1 cellular context compared by ENCODE assay signal in the genomic region with DNA sequence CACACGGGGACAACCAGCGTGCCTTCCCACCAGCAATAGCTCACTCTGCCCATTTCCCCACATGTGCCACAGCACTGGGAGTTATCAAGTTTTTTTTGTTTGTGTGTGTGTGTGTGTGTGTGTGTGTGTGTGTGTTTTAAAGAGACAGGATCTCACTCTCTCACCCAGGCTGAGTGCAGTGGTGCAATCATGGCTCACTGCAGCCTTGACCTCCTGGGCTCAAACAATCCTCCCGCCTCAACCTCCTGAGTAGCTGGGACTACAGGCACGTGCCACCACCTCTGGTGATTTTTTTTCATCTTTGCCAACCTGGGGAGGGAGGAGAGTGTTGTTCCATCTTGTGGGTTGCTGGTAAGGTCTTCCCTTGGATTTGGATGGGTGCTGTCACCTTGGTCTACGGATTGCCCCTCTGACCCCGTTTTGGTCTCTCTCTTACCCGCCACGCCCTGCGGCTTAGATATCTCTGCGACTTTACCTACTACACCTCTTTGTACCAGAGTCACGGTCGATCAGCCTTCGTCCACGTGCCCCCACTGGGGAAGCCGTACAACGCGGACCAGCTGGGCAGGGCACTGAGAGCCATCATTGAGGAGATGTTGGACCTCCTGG.
TF ChIP-seq lines count a peak whose summit lies in the region.

No MANE protein-coding gene starts in this region.

TF ChIP-seq in GM23338, 12 proteins besides CTCF, POLR2A, EP300 and RAD21 (continued from another document):
- TF ChIP-seq EZH2phosphoT487 (IDR thresholded peaks at IDR 0.05; ENCODE audit: unreplicated experiment) (no peak), ZNF331 (CRISPR knock-in tag; IDR thresholded peaks at IDR 0.05; ENCODE audit: low read depth) (no peak), EZH2 (IDR thresholded peaks at IDR 0.05; ENCODE audit: low read depth, unreplicated experiment) (no peak), ZNF114 (CRISPR knock-in tag; IDR thresholded peaks at IDR 0.05) (no peak), POLR2AphosphoS5 (IDR thresholded peaks at IDR 0.05; ENCODE audit: low read depth) (no peak), JUNB (IDR thresholded peaks at IDR 0.05; ENCODE audit: unreplicated experiment) (no peak), CREB1 (CRISPR knock-in tag; IDR thresholded peaks at IDR 0.05; ENCODE audit: low read depth) (no peak)
- TF ChIP-seq, protein P1, sequence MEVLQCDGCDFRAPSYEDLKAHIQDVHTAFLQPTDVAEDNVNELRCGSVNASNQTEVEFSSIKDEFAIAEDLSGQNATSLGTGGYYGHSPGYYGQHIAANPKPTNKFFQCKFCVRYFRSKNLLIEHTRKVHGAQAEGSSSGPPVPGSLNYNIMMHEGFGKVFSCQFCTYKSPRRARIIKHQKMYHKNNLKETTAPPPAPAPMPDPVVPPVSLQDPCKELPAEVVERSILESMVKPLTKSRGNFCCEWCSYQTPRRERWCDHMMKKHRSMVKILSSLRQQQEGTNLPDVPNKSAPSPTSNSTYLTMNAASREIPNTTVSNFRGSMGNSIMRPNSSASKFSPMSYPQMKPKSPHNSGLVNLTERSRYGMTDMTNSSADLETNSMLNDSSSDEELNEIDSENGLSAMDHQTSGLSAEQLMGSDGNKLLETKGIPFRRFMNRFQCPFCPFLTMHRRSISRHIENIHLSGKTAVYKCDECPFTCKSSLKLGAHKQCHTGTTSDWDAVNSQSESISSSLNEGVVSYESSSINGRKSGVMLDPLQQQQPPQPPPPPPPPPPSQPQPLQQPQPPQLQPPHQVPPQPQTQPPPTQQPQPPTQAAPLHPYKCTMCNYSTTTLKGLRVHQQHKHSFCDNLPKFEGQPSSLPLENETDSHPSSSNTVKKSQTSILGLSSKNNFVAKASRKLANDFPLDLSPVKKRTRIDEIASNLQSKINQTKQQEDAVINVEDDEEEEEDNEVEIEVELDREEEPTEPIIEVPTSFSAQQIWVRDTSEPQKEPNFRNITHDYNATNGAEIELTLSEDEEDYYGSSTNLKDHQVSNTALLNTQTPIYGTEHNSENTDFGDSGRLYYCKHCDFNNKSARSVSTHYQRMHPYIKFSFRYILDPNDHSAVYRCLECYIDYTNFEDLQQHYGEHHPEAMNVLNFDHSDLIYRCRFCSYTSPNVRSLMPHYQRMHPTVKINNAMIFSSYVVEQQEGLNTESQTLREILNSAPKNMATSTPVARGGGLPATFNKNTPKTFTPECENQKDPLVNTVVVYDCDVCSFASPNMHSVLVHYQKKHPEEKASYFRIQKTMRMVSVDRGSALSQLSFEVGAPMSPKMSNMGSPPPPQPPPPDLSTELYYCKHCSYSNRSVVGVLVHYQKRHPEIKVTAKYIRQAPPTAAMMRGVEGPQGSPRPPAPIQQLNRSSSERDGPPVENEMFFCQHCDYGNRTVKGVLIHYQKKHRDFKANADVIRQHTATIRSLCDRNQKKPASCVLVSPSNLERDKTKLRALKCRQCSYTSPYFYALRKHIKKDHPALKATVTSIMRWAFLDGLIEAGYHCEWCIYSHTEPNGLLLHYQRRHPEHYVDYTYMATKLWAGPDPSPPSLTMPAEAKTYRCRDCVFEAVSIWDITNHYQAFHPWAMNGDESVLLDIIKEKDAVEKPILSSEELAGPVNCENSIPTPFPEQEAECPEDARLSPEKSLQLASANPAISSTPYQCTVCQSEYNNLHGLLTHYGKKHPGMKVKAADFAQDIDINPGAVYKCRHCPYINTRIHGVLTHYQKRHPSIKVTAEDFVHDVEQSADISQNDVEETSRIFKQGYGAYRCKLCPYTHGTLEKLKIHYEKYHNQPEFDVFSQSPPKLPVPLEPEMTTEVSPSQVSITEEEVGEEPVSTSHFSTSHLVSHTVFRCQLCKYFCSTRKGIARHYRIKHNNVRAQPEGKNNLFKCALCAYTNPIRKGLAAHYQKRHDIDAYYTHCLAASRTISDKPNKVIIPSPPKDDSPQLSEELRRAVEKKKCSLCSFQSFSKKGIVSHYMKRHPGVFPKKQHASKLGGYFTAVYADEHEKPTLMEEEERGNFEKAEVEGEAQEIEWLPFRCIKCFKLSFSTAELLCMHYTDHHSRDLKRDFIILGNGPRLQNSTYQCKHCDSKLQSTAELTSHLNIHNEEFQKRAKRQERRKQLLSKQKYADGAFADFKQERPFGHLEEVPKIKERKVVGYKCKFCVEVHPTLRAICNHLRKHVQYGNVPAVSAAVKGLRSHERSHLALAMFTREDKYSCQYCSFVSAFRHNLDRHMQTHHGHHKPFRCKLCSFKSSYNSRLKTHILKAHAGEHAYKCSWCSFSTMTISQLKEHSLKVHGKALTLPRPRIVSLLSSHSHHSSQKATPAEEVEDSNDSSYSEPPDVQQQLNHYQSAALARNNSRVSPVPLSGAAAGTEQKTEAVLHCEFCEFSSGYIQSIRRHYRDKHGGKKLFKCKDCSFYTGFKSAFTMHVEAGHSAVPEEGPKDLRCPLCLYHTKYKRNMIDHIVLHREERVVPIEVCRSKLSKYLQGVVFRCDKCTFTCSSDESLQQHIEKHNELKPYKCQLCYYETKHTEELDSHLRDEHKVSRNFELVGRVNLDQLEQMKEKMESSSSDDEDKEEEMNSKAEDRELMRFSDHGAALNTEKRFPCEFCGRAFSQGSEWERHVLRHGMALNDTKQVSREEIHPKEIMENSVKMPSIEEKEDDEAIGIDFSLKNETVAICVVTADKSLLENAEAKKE (CRISPR knock-in tag; IDR thresholded peaks at IDR 0.05) = no peak
- TF ChIP-seq, protein P2, sequence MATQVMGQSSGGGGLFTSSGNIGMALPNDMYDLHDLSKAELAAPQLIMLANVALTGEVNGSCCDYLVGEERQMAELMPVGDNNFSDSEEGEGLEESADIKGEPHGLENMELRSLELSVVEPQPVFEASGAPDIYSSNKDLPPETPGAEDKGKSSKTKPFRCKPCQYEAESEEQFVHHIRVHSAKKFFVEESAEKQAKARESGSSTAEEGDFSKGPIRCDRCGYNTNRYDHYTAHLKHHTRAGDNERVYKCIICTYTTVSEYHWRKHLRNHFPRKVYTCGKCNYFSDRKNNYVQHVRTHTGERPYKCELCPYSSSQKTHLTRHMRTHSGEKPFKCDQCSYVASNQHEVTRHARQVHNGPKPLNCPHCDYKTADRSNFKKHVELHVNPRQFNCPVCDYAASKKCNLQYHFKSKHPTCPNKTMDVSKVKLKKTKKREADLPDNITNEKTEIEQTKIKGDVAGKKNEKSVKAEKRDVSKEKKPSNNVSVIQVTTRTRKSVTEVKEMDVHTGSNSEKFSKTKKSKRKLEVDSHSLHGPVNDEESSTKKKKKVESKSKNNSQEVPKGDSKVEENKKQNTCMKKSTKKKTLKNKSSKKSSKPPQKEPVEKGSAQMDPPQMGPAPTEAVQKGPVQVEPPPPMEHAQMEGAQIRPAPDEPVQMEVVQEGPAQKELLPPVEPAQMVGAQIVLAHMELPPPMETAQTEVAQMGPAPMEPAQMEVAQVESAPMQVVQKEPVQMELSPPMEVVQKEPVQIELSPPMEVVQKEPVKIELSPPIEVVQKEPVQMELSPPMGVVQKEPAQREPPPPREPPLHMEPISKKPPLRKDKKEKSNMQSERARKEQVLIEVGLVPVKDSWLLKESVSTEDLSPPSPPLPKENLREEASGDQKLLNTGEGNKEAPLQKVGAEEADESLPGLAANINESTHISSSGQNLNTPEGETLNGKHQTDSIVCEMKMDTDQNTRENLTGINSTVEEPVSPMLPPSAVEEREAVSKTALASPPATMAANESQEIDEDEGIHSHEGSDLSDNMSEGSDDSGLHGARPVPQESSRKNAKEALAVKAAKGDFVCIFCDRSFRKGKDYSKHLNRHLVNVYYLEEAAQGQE (IDR thresholded peaks at IDR 0.05; ENCODE audit: unreplicated experiment) = no peak
- TF ChIP-seq, protein P3, sequence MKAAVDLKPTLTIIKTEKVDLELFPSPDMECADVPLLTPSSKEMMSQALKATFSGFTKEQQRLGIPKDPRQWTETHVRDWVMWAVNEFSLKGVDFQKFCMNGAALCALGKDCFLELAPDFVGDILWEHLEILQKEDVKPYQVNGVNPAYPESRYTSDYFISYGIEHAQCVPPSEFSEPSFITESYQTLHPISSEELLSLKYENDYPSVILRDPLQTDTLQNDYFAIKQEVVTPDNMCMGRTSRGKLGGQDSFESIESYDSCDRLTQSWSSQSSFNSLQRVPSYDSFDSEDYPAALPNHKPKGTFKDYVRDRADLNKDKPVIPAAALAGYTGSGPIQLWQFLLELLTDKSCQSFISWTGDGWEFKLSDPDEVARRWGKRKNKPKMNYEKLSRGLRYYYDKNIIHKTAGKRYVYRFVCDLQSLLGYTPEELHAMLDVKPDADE (IDR thresholded peaks at IDR 0.05) = no peak
TF ChIP-seq in GM23338: peak in this region for 0.
